Comparison of ENCODE assay signal across 13 cellular contexts in the genomic region with DNA sequence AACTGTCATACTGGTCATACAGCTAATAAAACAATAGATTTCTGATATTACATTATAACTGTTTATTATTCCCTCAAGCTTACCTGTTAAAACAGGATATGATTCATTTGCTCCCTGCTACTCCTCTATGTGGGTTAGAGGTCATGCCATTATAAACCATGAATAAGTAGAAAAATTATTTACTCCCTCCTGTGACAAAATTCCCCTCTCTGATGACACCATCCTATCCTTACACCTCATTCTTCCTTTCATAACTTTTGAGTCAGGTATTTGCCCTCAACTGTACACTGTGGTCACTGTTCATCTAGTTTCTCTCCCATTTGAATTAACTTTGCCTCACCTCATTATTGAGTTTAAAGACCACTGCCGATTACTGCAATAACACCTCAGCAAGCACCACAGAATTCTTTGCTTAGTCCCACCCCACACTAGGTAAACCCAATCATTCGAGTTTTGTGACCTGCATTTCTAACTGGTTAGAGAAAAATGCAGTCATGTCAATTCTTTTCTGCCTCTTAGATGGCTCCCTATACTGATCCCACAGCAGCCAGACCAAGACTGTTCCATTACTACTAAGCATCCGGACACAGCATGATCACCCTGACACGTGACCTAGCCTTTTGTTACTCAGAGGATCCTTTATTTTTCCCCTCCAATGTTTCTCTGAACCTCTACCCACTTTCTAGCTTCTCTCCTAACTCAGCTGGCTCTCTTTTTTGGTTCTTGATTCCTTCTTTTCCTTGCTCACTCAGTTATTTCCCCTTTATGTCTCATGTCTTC.
DNase-seq lines count a peak whose midpoint lies in the region; ATAC-seq, FAIRE-seq and TF ChIP-seq lines count a peak whose summit lies in the region.
"Had no signal": no experiment of that assay in that cellular context is flagged by ENCODE, and none has a peak within 500 bp of the region (broad histone marks: within the 10 kb centered on the region; RNA-seq: fewer than 3 reads in every experiment).

No MANE protein-coding gene starts in this region.

- H3K4me1 Mint-ChIP-seq in natural killer cell (no peaks in the 10 kb centered on the region), T-cell (peaks cover 0 to 1% (median 0%) of the 10 kb centered on the region in 3 donors)
- H3K4me1 Mint-ChIP-seq: activated CD8-positive, alpha-beta memory T cell treated with anti-CD3 and anti-CD28 coated beads, Interleukin-2, amount 10 ng/mL, durations not matched to agents 7 days and 5 days; immature natural killer cell had no signal

- no peak overlapping the region for H3K27ac ChIP-seq in pancreas
- H3K27ac ChIP-seq in adrenal gland, result no peak overlapping the region

- H3K4me3 Mint-ChIP-seq in natural killer cell (no peak overlapping the region), T-cell (no peak overlapping the region)
- H3K4me3 Mint-ChIP-seq: activated CD8-positive, alpha-beta memory T cell treated with anti-CD3 and anti-CD28 coated beads, Interleukin-2, amount 10 ng/mL, durations not matched to agents 7 days and 5 days; immature natural killer cell; natural killer cell treated with Interleukin-12 subunit alpha and Interleukin-12 subunit beta and Interleukin-15 and Interleukin-18, amount 100 ng/mL, for 72 hours had no signal

- intact Hi-C loops in pancreas (cut with DNase I), result no loop called here
- intact Hi-C loops in natural killer cell (cut with micrococcal nuclease), result no loop called here
- intact Hi-C loops in adrenal gland (cut with DNase I), result no loop called here

- H3K4me3 ChIP-seq in pancreas (no peak overlapping the region), adrenal gland (no peak overlapping the region)

- CTCF ChIA-PET in T-cell (lab: Charles Lee), result no interaction called here

- peaks cover 7 to 12% (median 10%) of the 10 kb centered on the region in 3 donors for H3K4me1 ChIP-seq in pancreas
- H3K4me1 ChIP-seq in adrenal gland (replicated peaks in 1 of 2), result no peaks in the 10 kb centered on the region

- ATAC-seq in GM21423 (IDR thresholded peaks at IDR 0.05; ENCODE audit: unreplicated experiment), result peak; percentile 36
- peak; percentile 46 for ATAC-seq in HG03457 (IDR thresholded peaks at IDR 0.05; ENCODE audit: unreplicated experiment)
- ATAC-seq in pancreas, result peak; percentile 7 to 63 (median 41)
- ATAC-seq in natural killer cell, result no peak
- ATAC-seq in T-cell (replicated peaks in 1 of 4), result no peak
- ATAC-seq: activated CD8-positive, alpha-beta memory T cell treated with anti-CD3 and anti-CD28 coated beads, Interleukin-2, amount 10 ng/mL, durations not matched to agents 7 days and 5 days; natural killer cell treated with Interleukin-12 subunit alpha and Interleukin-12 subunit beta and Interleukin-15 and Interleukin-18, amount 100 ng/mL, for 72 hours had no signal

- FAIRE-seq in pancreas (lab: Jason Lieb, UNC), result no peak

- H3K36me3 ChIP-seq in pancreas (no peaks in the 10 kb centered on the region), adrenal gland (replicated peaks in 1 of 2) (no peaks in the 10 kb centered on the region)

- POLR2A ChIA-PET in T-cell (lab: Charles Lee), result no interaction called here

- no peak for TF ChIP-seq POLR2A in adrenal gland (IDR thresholded peaks at IDR 0.05)

- H3K9me3 Mint-ChIP-seq in natural killer cell (no peaks in the 10 kb centered on the region), T-cell (peaks cover 0 to 4% (median 1%) of the 10 kb centered on the region in 3 donors)
- H3K9me3 Mint-ChIP-seq: immature natural killer cell; natural killer cell treated with Interleukin-12 subunit alpha and Interleukin-12 subunit beta and Interleukin-15 and Interleukin-18, amount 100 ng/mL, for 72 hours had no signal

- DNase-seq in dermis blood vessel endothelial cell (peak; percentile 77), pancreas (no peak), natural killer cell (no peak), T-cell (no peak), OCI-M1 (lab: John Stamatoyannopoulos, UW) (no peak), adrenal gland (no peak)
- DNase-seq: activated CD8-positive, alpha-beta memory T cell treated with anti-CD3 and anti-CD28 coated beads, Interleukin-2, amount 10 ng/mL, durations not matched to agents 7 days and 5 days; immature natural killer cell; NCI-H1694 treated with DMSO at 0.1 percent for 48 hours; T1000 had no signal

- 56 to 73% methylated on average over 4 of the region's 4 CpGs for WGBS in pancreas, 2 donors
- 74 to 92% (median 81%) methylated on average over 4 of the region's 4 CpGs for WGBS in adrenal gland, 4 donors

- TF ChIP-seq CTCF in pancreas (IDR thresholded peaks at IDR 0.05) (no peak), natural killer cell (IDR thresholded peaks at IDR 0.05) (no peak), adrenal gland (IDR thresholded peaks at IDR 0.05) (no peak)

- H3K36me3 Mint-ChIP-seq in natural killer cell (no peaks in the 10 kb centered on the region), T-cell (no peaks in the 10 kb centered on the region)
- H3K36me3 Mint-ChIP-seq: activated CD8-positive, alpha-beta memory T cell treated with anti-CD3 and anti-CD28 coated beads, Interleukin-2, amount 10 ng/mL, durations not matched to agents 7 days and 5 days; immature natural killer cell; natural killer cell treated with Interleukin-12 subunit alpha and Interleukin-12 subunit beta and Interleukin-15 and Interleukin-18, amount 100 ng/mL, for 72 hours had no signal

- H3K9me3 ChIP-seq in pancreas (no peaks in the 10 kb centered on the region), adrenal gland (replicated peaks in 1 of 3) (no peaks in the 10 kb centered on the region)

- H3K27me3 ChIP-seq in pancreas (no peaks in the 10 kb centered on the region), adrenal gland (no peaks in the 10 kb centered on the region)

- H3K27me3 Mint-ChIP-seq in natural killer cell (ENCODE audit: low read depth in 2 of 2) (no peaks in the 10 kb centered on the region), T-cell (no peaks in the 10 kb centered on the region)
- H3K27me3 Mint-ChIP-seq: activated CD8-positive, alpha-beta memory T cell treated with anti-CD3 and anti-CD28 coated beads, Interleukin-2, amount 10 ng/mL, durations not matched to agents 7 days and 5 days; natural killer cell treated with Interleukin-12 subunit alpha and Interleukin-12 subunit beta and Interleukin-15 and Interleukin-18, amount 100 ng/mL, for 72 hours had no signal

- no peak overlapping the region for H3K27ac Mint-ChIP-seq in natural killer cell
- no peak overlapping the region for H3K27ac Mint-ChIP-seq in T-cell
- H3K27ac Mint-ChIP-seq: activated CD8-positive, alpha-beta memory T cell treated with anti-CD3 and anti-CD28 coated beads, Interleukin-2, amount 10 ng/mL, durations not matched to agents 7 days and 5 days; immature natural killer cell; natural killer cell treated with Interleukin-12 subunit alpha and Interleukin-12 subunit beta and Interleukin-15 and Interleukin-18, amount 100 ng/mL, for 72 hours had no signal

Comparison
In these comparisons a context has a peak if more than half of its experiments do, and no peak if none do; other contexts are left out.
1. ATAC-seq: peak in GM21423 (single experiment), HG03457 (single experiment) and pancreas (4 of 4); none in natural killer cell (0 of 3) and T-cell (0 of 4).